ENCODE assay signal across 13 cellular contexts in genomic region chr3:152291649-152292066, GRCh38. TPM values are rescaled to one million over a fixed set of nuclear protein-coding genes. Genes with fewer than 3 reads are reported as not detected.
DNase-seq lines count a peak whose midpoint lies in the region; ATAC-seq and TF ChIP-seq lines count a peak whose summit lies in the region.
"Had no signal": no experiment of that assay in that cellular context is flagged by ENCODE, and none has a peak within 500 bp of the region (broad histone marks: within the 10 kb centered on the region; RNA-seq: fewer than 3 reads in every experiment).

No MANE protein-coding gene starts in this region.

- H3K27ac ChIP-seq in OCI-LY7 (ENCODE audit: low read depth, low read length, poor library complexity, severe bottlenecking) = no peak overlapping the region
- H3K27ac ChIP-seq: HL-60 had no signal

- H3K4me2 ChIP-seq in OCI-LY7 (ENCODE audit: low read length) = peak overlapping the region; percentile 11; the same call in 1 of the 2 replicates
- H3K4me2 ChIP-seq: A549 had no signal

- H4K20me1 ChIP-seq in OCI-LY7 (ENCODE audit: insufficient read depth, low read length) = peaks cover 64% of the 10 kb centered on the region

- no peak for DNase-seq in activated CD4-positive, alpha-beta T cell treated with anti-CD3 and anti-CD28 coated beads, Interleukin-2, amount 10 ng/mL, durations not matched to agents 7 days and 5 days
- no peak for DNase-seq in activated CD4-positive, alpha-beta T cell treated with anti-CD3 and anti-CD28 coated beads, Interleukin-2, amount 50 U/mL, for 48 hours
- DNase-seq in OCI-LY7 (ENCODE audit: low spot score) (no peak), chondrocyte (ENCODE audit: low spot score) (no peak), NAMALWA (ENCODE audit: low spot score) (no peak), NCI-H1417 treated with DMSO at 0.1 percent for 48 hours (lab: John Stamatoyannopoulos, UW) (no peak)
- DNase-seq: DMS79, NCI-H1105, SW 1271 had no signal

- peaks cover 47% of the 10 kb centered on the region for H3K36me3 Mint-ChIP-seq in activated CD4-positive, alpha-beta T cell treated with anti-CD3 and anti-CD28 coated beads, Interleukin-2, amount 10 ng/mL, durations not matched to agents 7 days and 5 days (ENCODE audit: low read depth)
- H3K36me3 Mint-ChIP-seq in chondrocyte (ENCODE audit: low read depth) = peaks cover 5% of the 10 kb centered on the region
- peaks cover 27% of the 10 kb centered on the region for H3K36me3 Mint-ChIP-seq in stimulated activated memory B cell treated with anti-CD40 and anti-IgM and Interleukin-4, amounts not matched to agents 10 μg/mL and 1 μg/mL and 100 μg/mL, for 72 hours

- POLR2A ChIA-PET in activated CD4-positive, alpha-beta T cell treated with anti-CD3 and anti-CD28 coated beads, Interleukin-2, amount 10 ng/mL, durations not matched to agents 7 days and 5 days (lab: Charles Lee) = no interaction called here
- POLR2A ChIA-PET in OCI-LY7 (lab: Charles Lee) = interaction anchor here (0.9 to 4.0 kb wide), 11 partner anchors 9 to 98 kb away, joined by 4 to 18 read pairs (median 6); no protein-coding TSS in a partner anchor

- H3K36me3 ChIP-seq in OCI-LY7 (ENCODE audit: insufficient read depth, low read length) = peaks cover 20% of the 10 kb centered on the region; the same call in 1 of the 2 replicates

- H3K4me3 ChIP-seq in OCI-LY7 (ENCODE audit: low read depth, low read length, poor library complexity, severe bottlenecking) = no peak overlapping the region
- H3K4me3 ChIP-seq: A549 had no signal

- BruUV-seq in OCI-LY7 (replicated peaks; lab: Mats Ljungman, UMichigan) = no TSS peak

- peaks cover 56% of the 10 kb centered on the region for H3K4me1 ChIP-seq in OCI-LY7 (ENCODE audit: insufficient read depth, low read length, poor library complexity, severe bottlenecking)

- H3K9me3 ChIP-seq in OCI-LY7 (ENCODE audit: low read length) = no peaks in the 10 kb centered on the region
- H3K9me3 ChIP-seq: A549 had no signal

- H3K79me2 ChIP-seq in OCI-LY7 (ENCODE audit: insufficient read depth, low read depth, low read length) = peaks cover 100% of the 10 kb centered on the region

- TF ChIP-seq CTCF in OCI-LY7 (conservative IDR thresholded peaks at IDR 0.05; ENCODE audit: low read length) (no peak), chondrocyte (IDR thresholded peaks at IDR 0.05) (no peak)

- no peaks in the 10 kb centered on the region for H3K27me3 Mint-ChIP-seq in activated CD4-positive, alpha-beta T cell treated with anti-CD3 and anti-CD28 coated beads, Interleukin-2, amount 10 ng/mL, durations not matched to agents 7 days and 5 days
- H3K27me3 Mint-ChIP-seq in chondrocyte (ENCODE audit: low read depth) = no peaks in the 10 kb centered on the region
- no peaks in the 10 kb centered on the region for H3K27me3 Mint-ChIP-seq in stimulated activated memory B cell treated with anti-CD40 and anti-IgM and Interleukin-4, amounts not matched to agents 10 μg/mL and 1 μg/mL and 100 μg/mL, for 72 hours

- peaks cover 73% of the 10 kb centered on the region for H3K4me1 Mint-ChIP-seq in activated CD4-positive, alpha-beta T cell treated with anti-CD3 and anti-CD28 coated beads, Interleukin-2, amount 10 ng/mL, durations not matched to agents 7 days and 5 days
- peaks cover 57% of the 10 kb centered on the region for H3K4me1 Mint-ChIP-seq in chondrocyte (ENCODE audit: low read depth)
- peaks cover 73% of the 10 kb centered on the region for H3K4me1 Mint-ChIP-seq in stimulated activated memory B cell treated with anti-CD40 and anti-IgM and Interleukin-4, amounts not matched to agents 10 μg/mL and 1 μg/mL and 100 μg/mL, for 72 hours

- peak overlapping the region; percentile 52 for H3K27ac Mint-ChIP-seq in activated CD4-positive, alpha-beta T cell treated with anti-CD3 and anti-CD28 coated beads, Interleukin-2, amount 10 ng/mL, durations not matched to agents 7 days and 5 days
- peak overlapping the region; percentile 12 for H3K27ac Mint-ChIP-seq in chondrocyte (ENCODE audit: unreplicated experiment)
- H3K27ac Mint-ChIP-seq in stimulated activated memory B cell treated with anti-CD40 and anti-IgM and Interleukin-4, amounts not matched to agents 10 μg/mL and 1 μg/mL and 100 μg/mL, for 72 hours = peak overlapping the region; percentile 49

- CTCF ChIA-PET in activated CD4-positive, alpha-beta T cell treated with anti-CD3 and anti-CD28 coated beads, Interleukin-2, amount 10 ng/mL, durations not matched to agents 7 days and 5 days (lab: Charles Lee) = interaction anchor here (1.1 to 1.5 kb wide), 3 partner anchors 10 to 17 kb away, joined by 3 to 5 read pairs (median 4); no protein-coding TSS in a partner anchor
- CTCF ChIA-PET in OCI-LY7 (lab: Charles Lee; ENCODE audit: unreplicated experiment) = no interaction called here

- H3K9me3 Mint-ChIP-seq in activated CD4-positive, alpha-beta T cell treated with anti-CD3 and anti-CD28 coated beads, Interleukin-2, amount 10 ng/mL, durations not matched to agents 7 days and 5 days = no peaks in the 10 kb centered on the region
- no peaks in the 10 kb centered on the region for H3K9me3 Mint-ChIP-seq in chondrocyte (ENCODE audit: low read depth)
- no peaks in the 10 kb centered on the region for H3K9me3 Mint-ChIP-seq in stimulated activated memory B cell treated with anti-CD40 and anti-IgM and Interleukin-4, amounts not matched to agents 10 μg/mL and 1 μg/mL and 100 μg/mL, for 72 hours

- no peaks in the 10 kb centered on the region for H3K9me2 ChIP-seq in OCI-LY7 (ENCODE audit: insufficient read depth, low read length)

- ATAC-seq in stimulated activated memory B cell treated with anti-CD40 and anti-IgM and Interleukin-4, amounts not matched to agents 10 μg/mL and 1 μg/mL and 100 μg/mL, for 72 hours = no peak
- no peak for ATAC-seq in GM19452 (IDR thresholded peaks at IDR 0.05; ENCODE audit: unreplicated experiment)

- H3K4me3 Mint-ChIP-seq in activated CD4-positive, alpha-beta T cell treated with anti-CD3 and anti-CD28 coated beads, Interleukin-2, amount 10 ng/mL, durations not matched to agents 7 days and 5 days = peak overlapping the region; percentile 6
- no peak overlapping the region for H3K4me3 Mint-ChIP-seq in chondrocyte (ENCODE audit: unreplicated experiment)
- peak overlapping the region; percentile 37 for H3K4me3 Mint-ChIP-seq in stimulated activated memory B cell treated with anti-CD40 and anti-IgM and Interleukin-4, amounts not matched to agents 10 μg/mL and 1 μg/mL and 100 μg/mL, for 72 hours

- no peak overlapping the region for H2AFZ ChIP-seq in OCI-LY7 (ENCODE audit: low read length)

- intact Hi-C loops in OCI-LY7 (cut with micrococcal nuclease; ENCODE audit: unreplicated experiment) = no loop called here

RNA-seq across cellular contexts. Expression of gene MBNL1, which starts 22.9 kb away (rescaled TPM):
- 100 to 1,000 TPM; 437 to 559 TPM for total RNA-seq in activated CD4-positive, alpha-beta T cell treated with anti-CD3 and anti-CD28 coated beads, Interleukin-2, amount 10 ng/mL, durations not matched to agents 7 days and 5 days
- total RNA-seq in OCI-LY7 (2014; rRNA removed; shearing (Covaris generic)) = 125 and 163 TPM in 2 replicates
- total RNA-seq in OCI-LY7 (2022) (174 and 184 TPM in 2 replicates), chondrocyte (164 to 177 TPM (median 166 TPM) in 3 replicates)
